ENCODE assay signal across 8 cellular contexts in the genomic region with DNA sequence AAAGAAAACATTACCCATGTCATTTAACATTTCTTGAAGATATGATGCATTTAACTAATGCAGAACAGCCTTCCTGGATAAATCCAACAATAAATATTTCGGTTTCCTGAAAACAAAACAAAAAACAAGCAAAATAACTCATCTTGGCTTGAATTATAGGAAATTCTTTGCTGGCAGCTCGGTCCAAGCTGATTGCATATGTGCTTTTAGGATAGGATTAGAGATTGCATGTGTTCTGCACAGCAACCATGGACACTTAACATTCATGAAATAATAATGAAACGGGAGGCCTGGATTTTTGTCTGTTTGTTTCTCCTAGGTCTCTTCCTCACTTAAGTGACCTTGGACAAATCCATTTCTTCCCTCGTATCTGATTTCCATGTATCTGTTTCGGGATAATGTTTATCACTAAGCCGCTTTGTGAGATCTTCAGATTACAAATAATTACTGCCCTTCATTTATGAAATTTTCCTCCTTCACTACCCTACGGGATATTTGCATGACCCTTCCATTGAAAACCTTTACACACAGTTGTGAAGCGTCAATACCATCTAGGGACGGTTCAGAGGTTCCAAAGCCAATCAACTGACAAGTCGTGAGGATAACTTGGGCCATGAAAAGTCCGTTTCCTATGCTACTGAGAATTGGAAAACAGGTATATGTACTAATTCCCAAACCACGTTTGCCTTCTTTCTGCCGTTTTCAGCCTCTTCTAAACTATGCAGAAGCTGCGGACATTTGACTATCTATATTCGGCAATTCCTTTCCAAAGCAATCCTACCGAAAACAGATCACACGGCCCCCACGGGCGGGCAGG. TPM values are rescaled to one million over a fixed set of nuclear protein-coding genes. Genes with fewer than 3 reads are reported as not detected.
DNase-seq lines count a peak whose midpoint lies in the region; ATAC-seq and TF ChIP-seq lines count a peak whose summit lies in the region.

No MANE protein-coding gene starts in this region.

- H3K4me1 ChIP-seq in body of pancreas: peaks cover 24% of the 10 kb centered on the region
- no peaks in the 10 kb centered on the region for H3K4me1 ChIP-seq in urinary bladder (ENCODE audit: insufficient read depth)

- DNase-seq in DMS114 treated with DMSO at 0.1 percent for 48 hours (lab: John Stamatoyannopoulos, UW; ENCODE audit: unreplicated experiment) (peak; percentile 13), NAMALWA (ENCODE audit: low spot score) (peak; percentile 39), body of pancreas (no peak), medulla oblongata (ENCODE audit: extremely low spot score) (peak; percentile 48), SKM-1 (lab: John Stamatoyannopoulos, UW; ENCODE audit: unreplicated experiment) (no peak)

- intact Hi-C loops in body of pancreas (cut with DNase I): no loop called here

- peak overlapping the region; percentile 44 to 53 for H3K4me3 ChIP-seq in body of pancreas
- H3K4me3 ChIP-seq in urinary bladder (ENCODE audit: low read depth, low read length): peak overlapping the region; percentile 58

- H3K36me3 ChIP-seq in body of pancreas (replicated peaks in 1 of 2; ENCODE audit: insufficient read depth in 1 of 2, low read depth in 2 of 2): no peaks in the 10 kb centered on the region
- H3K36me3 ChIP-seq in urinary bladder (ENCODE audit: insufficient read depth): peaks cover 3% of the 10 kb centered on the region

- ATAC-seq in body of pancreas (no peak), HG03135 (IDR thresholded peaks at IDR 0.05; ENCODE audit: unreplicated experiment) (no peak), HG03571 (IDR thresholded peaks at IDR 0.05; ENCODE audit: unreplicated experiment) (no peak)

- no peak for TF ChIP-seq POLR2A in body of pancreas (IDR thresholded peaks at IDR 0.05)

- H3K27me3 ChIP-seq in body of pancreas: no peaks in the 10 kb centered on the region

- no peak for TF ChIP-seq CTCF in body of pancreas (IDR thresholded peaks at IDR 0.05)

- WGBS in body of pancreas, 2 donors: 4 to 7% methylated on average over 19 of the region's 19 CpGs
- 10% methylated on average over 19 of the region's 19 CpGs for WGBS in urinary bladder

- no peaks in the 10 kb centered on the region for H3K9me3 ChIP-seq in body of pancreas

- H3K27ac ChIP-seq in body of pancreas: peak overlapping the region; percentile 91 to 100 (median 98)
- H3K27ac ChIP-seq in urinary bladder (ENCODE audit: low read depth): peak overlapping the region; percentile 98

RNA-seq across cellular contexts. Expression of a gene that starts 1.3 kb away (rescaled TPM):
- 100 to 1,000 TPM; 163 to 211 TPM for total RNA-seq in body of pancreas
- total RNA-seq in urinary bladder: 430 TPM
- polyA plus RNA-seq in urinary bladder: 519 TPM

Comparison
In these comparisons a context has a peak if more than half of its experiments do, and no peak if none do; other contexts are left out.
1. DNase-seq: peak in DMS114 treated with DMSO at 0.1 percent for 48 hours (single experiment), NAMALWA (single experiment) and medulla oblongata (single experiment); none in body of pancreas (0 of 4) and SKM-1 (single experiment).